ENCODE assay signal across 25 cellular contexts in genomic region chr13:112153846-112154245, GRCh38.
"Had no signal": no experiment of that assay in that cellular context is flagged by ENCODE, and none has a peak within 500 bp of the region (broad histone marks: within the 10 kb centered on the region; RNA-seq: fewer than 3 reads in every experiment).

No MANE protein-coding gene starts in this region.

- H3K9me3 Mint-ChIP-seq: activated T-helper 17 cell treated with anti-CD3 and anti-CD28 coated beads, Interleukin-2, amount 50 U/mL, for 72 hours had no signal

- DNase-seq: activated CD4-positive, alpha-beta T cell treated with anti-CD3 and anti-CD28 coated beads, Interleukin-2, amount 10 ng/mL, durations not matched to agents 24 days and 14 days; activated CD4-positive, alpha-beta T cell treated with anti-CD3 and anti-CD28 coated beads, Interleukin-2, amount 50 U/mL, for 4 hours; activated CD8-positive, alpha-beta T cell treated with anti-CD3 and anti-CD28 coated beads for 36 hours; activated naive CD4-positive, alpha-beta T cell; activated naive CD4-positive, alpha-beta T cell treated with anti-CD3 and anti-CD28 coated beads, Interleukin-2, amount 50 U/mL, for 16 hours; activated naive CD8-positive, alpha-beta T cell treated with anti-CD3 and anti-CD28 coated beads, Interleukin-2, amount 10 ng/mL, durations not matched to agents 7 days and 5 days; activated T-cell treated with anti-CD3 and anti-CD28 coated beads, Interleukin-2, amount 50 U/mL, for 1 hour; activated T-cell treated with anti-CD3 and anti-CD28 coated beads, Interleukin-2, amount 50 U/mL, for 72 hours; amygdala; Karpas-422; KBM-7; NCI-H1105; NCI-H1417 treated with DMSO at 0.1 percent for 48 hours; NCI-H187 treated with DMSO at 0.1 percent for 48 hours; NCI-H2081; NCI-H345; NCI-H524 treated with DMSO at 0.1 percent for 48 hours; SHP77; SJCRH30; T1000 had no signal

- H3K4me1 ChIP-seq: ascending aorta, SJCRH30 had no signal

- H3K27me3 ChIP-seq: ascending aorta, SJCRH30 had no signal

- H3K27me3 Mint-ChIP-seq: activated CD4-positive, alpha-beta T cell treated with anti-CD3 and anti-CD28 coated beads, Interleukin-2, amount 10 ng/mL, durations not matched to agents 24 days and 14 days had no signal

- H3K27ac Mint-ChIP-seq: activated CD4-positive, alpha-beta T cell treated with anti-CD3 and anti-CD28 coated beads, Interleukin-2, amount 10 ng/mL, durations not matched to agents 24 days and 14 days; activated CD8-positive, alpha-beta T cell treated with anti-CD3 and anti-CD28 coated beads for 36 hours; activated naive CD8-positive, alpha-beta T cell treated with anti-CD3 and anti-CD28 coated beads, Interleukin-2, amount 10 ng/mL, durations not matched to agents 7 days and 5 days; activated T-cell treated with anti-CD3 and anti-CD28 coated beads, Interleukin-2, amount 50 U/mL, for 72 hours; activated T-helper 17 cell treated with anti-CD3 and anti-CD28 coated beads, Interleukin-2, amount 50 U/mL, for 72 hours had no signal

- ATAC-seq: activated CD8-positive, alpha-beta T cell treated with anti-CD3 and anti-CD28 coated beads for 36 hours; activated T-cell treated with anti-CD3 and anti-CD28 coated beads, Interleukin-2, amount 50 U/mL, for 72 hours; activated T-helper 17 cell treated with anti-CD3 and anti-CD28 coated beads, Interleukin-2, amount 50 U/mL, for 72 hours; Panc1 had no signal

- H3K36me3 ChIP-seq: ascending aorta, cardiac muscle cell, SJCRH30 had no signal

- H3K4me3 Mint-ChIP-seq: activated CD4-positive, alpha-beta T cell treated with anti-CD3 and anti-CD28 coated beads, Interleukin-2, amount 10 ng/mL, durations not matched to agents 24 days and 14 days; activated CD8-positive, alpha-beta T cell treated with anti-CD3 and anti-CD28 coated beads for 36 hours; activated naive CD8-positive, alpha-beta T cell treated with anti-CD3 and anti-CD28 coated beads, Interleukin-2, amount 10 ng/mL, durations not matched to agents 7 days and 5 days; activated T-cell treated with anti-CD3 and anti-CD28 coated beads, Interleukin-2, amount 50 U/mL, for 72 hours; activated T-helper 17 cell treated with anti-CD3 and anti-CD28 coated beads, Interleukin-2, amount 50 U/mL, for 72 hours had no signal

- H3K4me3 ChIP-seq: ascending aorta, cardiac muscle cell, SJCRH30, SK-N-MC had no signal

- H3K36me3 Mint-ChIP-seq: activated naive CD8-positive, alpha-beta T cell treated with anti-CD3 and anti-CD28 coated beads, Interleukin-2, amount 10 ng/mL, durations not matched to agents 7 days and 5 days had no signal

- H3K4me1 Mint-ChIP-seq: activated CD4-positive, alpha-beta T cell treated with anti-CD3 and anti-CD28 coated beads, Interleukin-2, amount 10 ng/mL, durations not matched to agents 24 days and 14 days; activated naive CD8-positive, alpha-beta T cell treated with anti-CD3 and anti-CD28 coated beads, Interleukin-2, amount 10 ng/mL, durations not matched to agents 7 days and 5 days; activated T-helper 17 cell treated with anti-CD3 and anti-CD28 coated beads, Interleukin-2, amount 50 U/mL, for 72 hours had no signal

- H3K27ac ChIP-seq: ascending aorta, cardiac muscle cell, SJCRH30, SK-N-MC had no signal

- H3K9me3 ChIP-seq: SJCRH30 had no signal
